ENCODE assay signal across 11 cellular contexts in the genomic region with DNA sequence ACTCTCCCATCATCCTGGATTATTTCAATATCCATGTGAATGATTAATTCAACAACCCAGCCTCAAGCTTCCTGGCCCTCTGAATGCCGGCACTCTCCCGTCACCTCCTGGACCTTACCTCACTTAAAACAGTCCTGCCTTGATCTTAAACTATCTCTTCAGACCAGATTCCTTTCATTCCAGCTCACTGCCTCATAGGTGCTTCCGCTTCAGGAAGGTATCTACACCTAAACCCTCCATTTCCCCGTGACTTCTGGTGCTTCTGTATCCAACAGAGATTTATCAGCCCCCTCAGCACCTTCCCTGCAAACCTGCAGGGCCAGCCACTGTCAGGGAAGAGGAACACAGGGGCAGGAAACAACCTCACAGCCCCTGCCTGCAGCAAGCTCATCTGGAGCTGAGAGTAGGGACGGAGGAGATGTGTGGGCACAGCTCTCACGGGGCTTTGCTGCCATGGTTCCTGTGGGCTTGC.
A peak's percentile ranks its signal among the peaks of the same experiment; 100 is the strongest.
DNase-seq lines count a peak whose midpoint lies in the region; ATAC-seq and TF ChIP-seq lines count a peak whose summit lies in the region.
"Had no signal": no experiment of that assay in that cellular context is flagged by ENCODE, and none has a peak within 500 bp of the region (broad histone marks: within the 10 kb centered on the region; RNA-seq: fewer than 3 reads in every experiment).

No MANE protein-coding gene starts in this region.

- TF ChIP-seq CTCF in RWPE1 (conservative IDR thresholded peaks at IDR 0.05; ENCODE audit: low read depth), result no peak
- TF ChIP-seq CTCF in glutamatergic neuron (IDR thresholded peaks at IDR 0.05; ENCODE audit: partially characterized antibody, unreplicated experiment), result no peak
- no peak for TF ChIP-seq CTCF in omental fat pad (IDR thresholded peaks at IDR 0.05)
- TF ChIP-seq CTCF in Peyer's patch (IDR thresholded peaks at IDR 0.05), result no peak

- peaks cover 0 to 17% (median 0%) of the 10 kb centered on the region in 4 donors for H3K4me1 ChIP-seq in Peyer's patch

- H3K27ac Mint-ChIP-seq in glutamatergic neuron (ENCODE audit: unreplicated experiment), result peak overlapping the region; percentile 43
- H3K27ac Mint-ChIP-seq: activated naive CD8-positive, alpha-beta T cell treated with anti-CD3 and anti-CD28 coated beads for 36 hours had no signal

- H3K4me3 Mint-ChIP-seq in glutamatergic neuron (ENCODE audit: unreplicated experiment), result no peak overlapping the region
- H3K4me3 Mint-ChIP-seq: activated naive CD8-positive, alpha-beta T cell treated with anti-CD3 and anti-CD28 coated beads for 36 hours had no signal

- peak; percentile 81 for ATAC-seq in omental fat pad (ENCODE audit: low FRiP score)
- no peak for ATAC-seq in HG03432 (IDR thresholded peaks at IDR 0.05; ENCODE audit: unreplicated experiment)

- DNase-seq in H7 (peak; percentile 23), RWPE1 (ENCODE audit: low spot score) (peak; percentile 78), glutamatergic neuron (no peak), omental fat pad (ENCODE audit: low spot score) (no peak), NCI-H82 (lab: John Stamatoyannopoulos, UW) (no peak), retina (no peak), Peyer's patch (no peak)
- DNase-seq: activated naive CD8-positive, alpha-beta T cell treated with anti-CD3 and anti-CD28 coated beads for 36 hours; DMS153; testis had no signal

- TF ChIP-seq POLR2A in Peyer's patch (IDR thresholded peaks at IDR 0.05), result no peak

- H3K27ac ChIP-seq in RWPE1 (peak overlapping the region; percentile 90), Peyer's patch (no peak overlapping the region)
- H3K27ac ChIP-seq: testis had no signal

- CTCF ChIA-PET in RWPE1 (lab: Yijun Ruan, JAX), result interaction anchor here (0.7 kb wide), 1 partner anchor 90 kb away, joined by 5 read pairs; no protein-coding TSS in a partner anchor

- no peaks in the 10 kb centered on the region for H3K36me3 Mint-ChIP-seq in glutamatergic neuron (ENCODE audit: unreplicated experiment)
- H3K36me3 Mint-ChIP-seq: activated naive CD8-positive, alpha-beta T cell treated with anti-CD3 and anti-CD28 coated beads for 36 hours had no signal

- H3K4me3 ChIP-seq in H7 (ENCODE audit: insufficient read depth, low read depth, low read length), result no peak overlapping the region
- H3K4me3 ChIP-seq in Peyer's patch, result no peak overlapping the region
- H3K4me3 ChIP-seq: testis had no signal

- peaks cover 40% of the 10 kb centered on the region for H3K4me1 Mint-ChIP-seq in glutamatergic neuron (ENCODE audit: low read depth, unreplicated experiment)

- H3K9me3 Mint-ChIP-seq in glutamatergic neuron (ENCODE audit: unreplicated experiment), result peaks cover 5% of the 10 kb centered on the region
- H3K9me3 Mint-ChIP-seq: activated naive CD8-positive, alpha-beta T cell treated with anti-CD3 and anti-CD28 coated beads for 36 hours had no signal

- H3K36me3 ChIP-seq in H7 (replicated peaks; ENCODE audit: control insufficient read depth, insufficient read depth, low read length), result no peaks in the 10 kb centered on the region
- no peaks in the 10 kb centered on the region for H3K36me3 ChIP-seq in Peyer's patch

- POLR2A ChIA-PET in RWPE1 (lab: Yijun Ruan, JAX; ENCODE audit: low non-redundant PET), result no interaction called here

- peaks cover 10% of the 10 kb centered on the region for H3K27me3 Mint-ChIP-seq in glutamatergic neuron (ENCODE audit: unreplicated experiment)

- H3K27me3 ChIP-seq in H7 (ENCODE audit: control insufficient read depth, insufficient read depth, low read length) (no peaks in the 10 kb centered on the region; the same call in 1 of the 2 replicates), Peyer's patch (no peaks in the 10 kb centered on the region)
- H3K27me3 ChIP-seq: testis had no signal

- H3K9me3 ChIP-seq in Peyer's patch, result no peaks in the 10 kb centered on the region
- H3K9me3 ChIP-seq: testis had no signal

Comparison
In these comparisons a context has a peak if more than half of its experiments do, and no peak if none do; other contexts are left out.
1. DNase-seq: peak in H7 (single experiment) and RWPE1 (single experiment); none in glutamatergic neuron (single experiment), omental fat pad (single experiment), NCI-H82 (single experiment), retina (single experiment) and Peyer's patch (0 of 3).